Comparison of ENCODE assay signal across 8 cellular contexts in the genomic region with DNA sequence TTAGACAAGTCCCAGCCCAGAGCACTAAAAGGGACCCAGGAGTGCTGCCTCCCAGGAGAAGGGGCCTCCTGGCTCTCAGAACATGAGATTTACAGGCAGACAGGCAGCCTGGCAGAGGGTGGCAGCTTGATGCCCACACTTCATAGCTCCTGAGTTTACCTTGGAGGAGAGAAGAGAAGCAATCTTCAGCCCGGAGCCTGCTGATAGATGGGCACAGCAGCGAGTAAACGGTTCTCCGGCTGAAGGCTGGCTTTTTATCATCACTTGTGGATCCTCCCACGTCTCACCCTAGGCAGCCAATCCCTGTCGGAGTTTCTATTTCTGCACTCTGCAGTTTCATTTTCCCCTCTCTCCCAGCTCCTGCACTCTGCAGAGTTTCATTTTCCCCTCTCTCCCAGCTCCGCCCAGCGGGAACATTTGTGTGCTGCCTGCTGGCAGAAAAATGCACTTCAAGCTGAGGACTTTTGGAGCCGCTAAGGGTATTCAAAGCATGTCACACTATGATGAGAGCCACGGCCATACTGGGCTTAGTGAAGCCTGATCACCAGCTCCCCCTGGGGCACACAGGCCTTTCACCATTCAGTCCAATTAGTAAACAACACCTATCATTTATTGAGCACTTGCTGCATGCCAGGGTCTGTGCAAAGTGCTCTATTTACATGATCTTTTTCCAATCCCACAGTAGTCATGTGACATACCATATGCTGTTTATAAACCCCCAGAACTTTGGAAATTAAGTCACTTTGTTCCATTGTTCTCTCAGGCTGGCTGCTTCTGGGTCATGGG. TPM values are rescaled to one million over a fixed set of nuclear protein-coding genes. Genes with fewer than 3 reads are reported as not detected.
DNase-seq lines count a peak whose midpoint lies in the region; ATAC-seq and TF ChIP-seq lines count a peak whose summit lies in the region.

A gene with protein sequence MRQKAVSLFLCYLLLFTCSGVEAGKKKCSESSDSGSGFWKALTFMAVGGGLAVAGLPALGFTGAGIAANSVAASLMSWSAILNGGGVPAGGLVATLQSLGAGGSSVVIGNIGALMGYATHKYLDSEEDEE (minus strand): TSS at position 229 of the 786 bp plus-strand sequence. CDS start 2,878 bp downstream, outside the sequence.

- H3K9ac ChIP-seq in colonic mucosa (ENCODE audit: low read depth in 2 of 2, low read length in 2 of 2), result peak within 1 kb of the TSS; percentile 46 to 81

- intact Hi-C loops in colonic mucosa (cut with DNase I), result loop anchor here (10.0 kb wide), 1 partner anchor 143 kb away; no protein-coding TSS in a partner anchor

- H3K4me1 ChIP-seq in colonic mucosa, result peaks cover 17% of the 10 kb centered on the region

- peak within 1 kb of the TSS; percentile 42 for H3K4me3 ChIP-seq in colonic mucosa

- peak within 1 kb of the TSS; percentile 83 for H3K27ac ChIP-seq in colonic mucosa

- H3K9me3 ChIP-seq in colonic mucosa, result no peaks in the 10 kb centered on the region

- DNase-seq in AML-193 (lab: John Stamatoyannopoulos, UW), result peak; percentile 85 to 87
- DNase-seq in NCI-H524 (lab: John Stamatoyannopoulos, UW), result peak; percentile 95 to 96
- DNase-seq in activated CD4-positive, alpha-beta T cell treated with anti-CD3 and anti-CD28 coated beads for 4 hours, result peak; percentile 70 to 74
- DNase-seq in colonic mucosa, result peak; percentile 91
- peak; percentile 99 for DNase-seq in left kidney (ENCODE audit: low read depth, low spot score)
- peak; percentile 68 to 74 for DNase-seq in stimulated activated CD4-positive, alpha-beta T cell treated with anti-CD3 and anti-CD28 coated beads, Interleukin-2, amount 100 ng/mL, for 24 hours

- H3K27me3 ChIP-seq in colonic mucosa, result no peaks in the 10 kb centered on the region

- no peaks in the 10 kb centered on the region for H3K36me3 ChIP-seq in colonic mucosa

- ATAC-seq in GM19023 (IDR thresholded peaks at IDR 0.05; ENCODE audit: unreplicated experiment), result peak; percentile 78
- peak; percentile 80 for ATAC-seq in HG03378 (IDR thresholded peaks at IDR 0.05; ENCODE audit: unreplicated experiment)

- peak; percentile 39 for TF ChIP-seq CTCF in colonic mucosa (IDR thresholded peaks at IDR 0.05)

RNA-seq across cellular contexts. Expression of the gene that starts here (rescaled TPM):
- total RNA-seq in colonic mucosa, result 10 to 100 TPM; 18.0 to 25.1 TPM

Comparison
In these comparisons a context has a peak if more than half of its experiments do, and no peak if none do; other contexts are left out.
1. Peak in every context shown above with its lines: DNase-seq, ATAC-seq, H3K4me3 ChIP-seq and H3K27ac ChIP-seq.